16 cellular contexts compared by ENCODE assay signal in the genomic region with DNA sequence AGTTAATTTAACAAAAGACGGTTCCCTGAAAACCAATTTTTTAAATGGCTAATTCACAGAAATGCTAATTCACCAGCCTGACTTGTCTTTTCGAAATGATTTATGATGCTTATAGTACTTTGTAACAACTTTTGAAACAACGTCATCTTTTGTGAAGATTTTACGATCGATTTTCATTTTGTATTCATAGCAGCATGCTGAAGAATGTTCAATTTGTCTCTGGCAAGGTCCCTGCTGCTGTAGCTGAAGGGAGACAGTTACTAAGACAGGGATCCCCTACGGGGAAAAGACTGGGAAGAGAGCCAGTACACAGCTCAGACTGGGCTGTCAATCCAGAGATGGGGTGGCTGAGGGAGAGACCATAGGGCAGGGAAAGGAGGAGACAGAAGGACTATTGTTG.
"Had no signal": no experiment of that assay in that cellular context is flagged by ENCODE, and none has a peak within 500 bp of the region (broad histone marks: within the 10 kb centered on the region; RNA-seq: fewer than 3 reads in every experiment).

No MANE protein-coding gene starts in this region.

- H3K4me2 ChIP-seq: neural progenitor cell had no signal

- H3K27me3 ChIP-seq: gastroesophageal sphincter, neural progenitor cell, ovary, sigmoid colon, spleen had no signal

- H3K36me3 Mint-ChIP-seq: neural progenitor cell; stimulated activated effector memory CD8-positive, alpha-beta T cell treated with anti-CD3 and anti-CD28 coated beads, Interleukin-12 subunit alpha, Interleukin-12 subunit beta, amount 100 ng/mL, for 72 hours had no signal

- DNase-seq: activated CD4-positive, alpha-beta T cell treated with anti-CD3 and anti-CD28 coated beads, Interleukin-2, amount 50 U/mL, for 1 hour; activated naive CD4-positive, alpha-beta T cell treated with anti-CD3 and anti-CD28 coated beads for 36 hours; activated naive CD8-positive, alpha-beta T cell treated with anti-CD3 and anti-CD28 coated beads, Interleukin-2, amount 50 U/mL, for 24 hours; aorta; effector CD8-positive, alpha-beta T cell; left colon; lower lobe of right lung; ovary; sigmoid colon; spleen had no signal

- H3K9me3 ChIP-seq: lower lobe of right lung, ovary had no signal

- H2AFZ ChIP-seq: neural progenitor cell had no signal

- H3K4me1 Mint-ChIP-seq: activated naive CD8-positive, alpha-beta T cell treated with anti-CD3 and anti-CD28 coated beads, Interleukin-2, amount 50 U/mL, for 24 hours; neural progenitor cell; stimulated activated effector memory CD8-positive, alpha-beta T cell treated with anti-CD3 and anti-CD28 coated beads, Interleukin-12 subunit alpha, Interleukin-12 subunit beta, amount 100 ng/mL, for 72 hours had no signal

- H3K4me3 ChIP-seq: gastroesophageal sphincter, lower lobe of right lung, neural progenitor cell, ovary, sigmoid colon, spleen had no signal

- H3K9me3 Mint-ChIP-seq: stimulated activated effector memory CD8-positive, alpha-beta T cell treated with anti-CD3 and anti-CD28 coated beads, Interleukin-12 subunit alpha, Interleukin-12 subunit beta, amount 100 ng/mL, for 72 hours had no signal

- H3K36me3 ChIP-seq: gastroesophageal sphincter, lower lobe of right lung, neural progenitor cell, ovary, sigmoid colon, spleen had no signal

- FAIRE-seq: endothelial cell of umbilical vein had no signal

- H3K27ac Mint-ChIP-seq: activated naive CD4-positive, alpha-beta T cell treated with anti-CD3 and anti-CD28 coated beads for 36 hours; activated naive CD8-positive, alpha-beta T cell treated with anti-CD3 and anti-CD28 coated beads, Interleukin-2, amount 50 U/mL, for 24 hours; activated T-helper 2 cell treated with anti-CD3 and anti-CD28 coated beads, Interferon-gamma antibody, Interleukin-2, Interleukin-4, amounts not matched to agents 10 μg/mL and 5 μg/mL and 100 μg/mL, durations not matched to agents 14 hours and 24 hours and 36 hours; neural progenitor cell; stimulated activated effector memory CD8-positive, alpha-beta T cell treated with anti-CD3 and anti-CD28 coated beads, Interleukin-12 subunit alpha, Interleukin-12 subunit beta, amount 100 ng/mL, for 72 hours; T-helper 2 cell treated with Interferon-gamma antibody and Interleukin-4, amounts not matched to agents 5 μg/mL and 100 μg/mL, for 36 hours had no signal

- H3K27ac ChIP-seq: gastroesophageal sphincter, lower lobe of right lung, neural progenitor cell, ovary, sigmoid colon, spleen had no signal

- H3K27me3 Mint-ChIP-seq: activated naive CD8-positive, alpha-beta T cell treated with anti-CD3 and anti-CD28 coated beads, Interleukin-2, amount 50 U/mL, for 24 hours had no signal

- H3K9ac ChIP-seq: neural progenitor cell had no signal

- H3K4me3 Mint-ChIP-seq: activated naive CD4-positive, alpha-beta T cell treated with anti-CD3 and anti-CD28 coated beads for 36 hours; activated naive CD8-positive, alpha-beta T cell treated with anti-CD3 and anti-CD28 coated beads, Interleukin-2, amount 50 U/mL, for 24 hours; neural progenitor cell; stimulated activated effector memory CD8-positive, alpha-beta T cell treated with anti-CD3 and anti-CD28 coated beads, Interleukin-12 subunit alpha, Interleukin-12 subunit beta, amount 100 ng/mL, for 72 hours; T-helper 2 cell treated with Interferon-gamma antibody and Interleukin-4, amounts not matched to agents 5 μg/mL and 100 μg/mL, for 36 hours had no signal

- H3K4me1 ChIP-seq: gastroesophageal sphincter, lower lobe of right lung, neural progenitor cell, spleen had no signal
